Comparison of ENCODE assay signal across 8 cellular contexts in the genomic region with DNA sequence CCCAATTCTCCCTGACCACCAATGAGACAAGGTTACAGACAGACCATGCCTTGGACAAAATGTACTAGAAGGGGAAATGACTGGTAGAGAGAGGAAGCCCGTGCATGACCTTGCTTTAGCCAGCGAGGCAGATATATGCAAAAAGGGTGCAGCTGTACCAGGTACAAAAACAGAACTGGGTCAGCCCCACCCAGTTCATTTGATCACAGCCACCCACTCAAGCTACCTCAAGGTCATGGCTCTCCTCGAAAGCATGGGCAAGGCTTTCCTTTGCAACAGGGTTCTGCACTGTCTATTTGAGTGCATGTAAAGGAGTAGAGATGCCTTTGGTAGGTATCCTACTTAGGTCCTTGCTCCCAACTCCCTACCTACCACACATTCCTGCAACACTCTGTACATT. TPM values are rescaled to one million over a fixed set of nuclear protein-coding genes. Genes with fewer than 3 reads are reported as not detected.
DNase-seq lines count a peak whose midpoint lies in the region; ATAC-seq, FAIRE-seq and TF ChIP-seq lines count a peak whose summit lies in the region.
"Had no signal": no experiment of that assay in that cellular context is flagged by ENCODE, and none has a peak within 500 bp of the region (broad histone marks: within the 10 kb centered on the region; RNA-seq: fewer than 3 reads in every experiment).

No MANE protein-coding gene starts in this region.

- no peak for TF ChIP-seq POLR2A in Peyer's patch (IDR thresholded peaks at IDR 0.05)

- peak; percentile 91 for ATAC-seq in GM19351 (IDR thresholded peaks at IDR 0.05; ENCODE audit: unreplicated experiment)
- ATAC-seq in HG02852 (IDR thresholded peaks at IDR 0.05; ENCODE audit: unreplicated experiment) = peak; percentile 90
- peak; percentile 14 to 79 (median 57) for ATAC-seq in pancreas

- DNase-seq in Peyer's patch (peak in 2 of 3 donors; percentile 81 to 88), pancreas (peak in 2 of 6 donors; percentile 9 to 20), GM10248 (ENCODE audit: extremely low spot score) (no peak), GM19238 (ENCODE audit: insufficient read length, low spot score) (no peak), substantia nigra (lab: John Stamatoyannopoulos, UW) (no peak)
- DNase-seq: activated gamma-delta T cell treated with Interleukin-2 at 50 U/mL for 16 hours had no signal

- H3K4me3 ChIP-seq in Peyer's patch (no peak overlapping the region), pancreas (no peak overlapping the region)

- H3K9me3 ChIP-seq in Peyer's patch (no peaks in the 10 kb centered on the region), pancreas (no peaks in the 10 kb centered on the region)

- peaks cover 0 to 10% (median 2%) of the 10 kb centered on the region in 4 donors for H3K4me1 ChIP-seq in Peyer's patch
- H3K4me1 ChIP-seq in pancreas = peaks cover 13 to 15% (median 14%) of the 10 kb centered on the region in 3 donors

- intact Hi-C loops in pancreas (cut with DNase I) = no loop called here

- POLR2A ChIA-PET in GM10248 (lab: Yijun Ruan, JAX) = no interaction called here

- no peak for FAIRE-seq in pancreas (lab: Jason Lieb, UNC)

- H3K27me3 ChIP-seq in Peyer's patch (no peaks in the 10 kb centered on the region), pancreas (no peaks in the 10 kb centered on the region)

- CTCF ChIA-PET in GM10248 (lab: Yijun Ruan, JAX) = no interaction called here

- 17 to 25% methylated on average over 3 of the region's 3 CpGs for WGBS in pancreas, 2 donors

- H3K27ac ChIP-seq in Peyer's patch (peak overlapping the region in 1 of 4 donors; percentile 78), pancreas (no peak overlapping the region), substantia nigra (ENCODE audit: low read depth, low read length, poor library complexity, severe bottlenecking) (no peak overlapping the region)

- H3K36me3 ChIP-seq in Peyer's patch (peaks cover 0 to 9% (median 4%) of the 10 kb centered on the region in 3 donors), pancreas (peaks cover 0 to 5% (median 2%) of the 10 kb centered on the region in 3 donors)

- TF ChIP-seq CTCF in Peyer's patch (IDR thresholded peaks at IDR 0.05) (no peak), pancreas (IDR thresholded peaks at IDR 0.05) (no peak), GM10248 (IDR thresholded peaks at IDR 0.05; ENCODE audit: control extremely low read depth, extremely low read depth, low read depth, missing control alignments) (no peak)

RNA-seq across cellular contexts. Expression of gene TLE1, which starts 33.3 kb away (rescaled TPM):
- total RNA-seq in Peyer's patch (10 to 100 TPM; 18.7 to 54.5 (median 40.2) TPM), pancreas (10 to 100 TPM; 15.1 to 38.9 (median 26.2) TPM)
- 10 to 100 TPM; 27.5 to 35.5 TPM for polyA plus RNA-seq in pancreas

Comparison
In these comparisons a context has a peak if more than half of its experiments do, and no peak if none do; other contexts are left out.
1. DNase-seq: peak in Peyer's patch (2 of 3); none in GM10248 (single experiment), GM19238 (single experiment) and substantia nigra (0 of 49).
2. Peak in every context shown above with its lines, with median percentiles within 50 percentile points of each other: ATAC-seq.